ENCODE assay signal across 9 cellular contexts in genomic region chr2:203758841-203759691, GRCh38. TPM values are rescaled to one million over a fixed set of nuclear protein-coding genes. Genes with fewer than 3 reads are reported as not detected.
DNase-seq lines count a peak whose midpoint lies in the region; ATAC-seq and TF ChIP-seq lines count a peak whose summit lies in the region.
"Had no signal": no experiment of that assay in that cellular context is flagged by ENCODE, and none has a peak within 500 bp of the region (broad histone marks: within the 10 kb centered on the region; RNA-seq: fewer than 3 reads in every experiment).

No MANE protein-coding gene starts in this region.

- peak; percentile 5 for DNase-seq in NCI-H510A (lab: John Stamatoyannopoulos, UW)
- DNase-seq in NCI-H510A treated with DMSO at 0.1 percent for 48 hours (lab: John Stamatoyannopoulos, UW): no peak
- peak; percentile 55 to 86 for DNase-seq in PC-9
- peak; percentile 30 for DNase-seq in fibroblast of gingiva (ENCODE audit: low read depth)
- DNase-seq in skeletal muscle cell (ENCODE audit: low read depth): peak; percentile 47
- DNase-seq in epidermal melanocyte (ENCODE audit: insufficient read length, low spot score): no peak
- no peak for DNase-seq in activated CD4-positive, alpha-beta T cell treated with anti-CD3 and anti-CD28 coated beads for 48 hours
- DNase-seq: NCI-H446 treated with DMSO at 0.1 percent for 48 hours had no signal

- H3K4me3 ChIP-seq in PC-9: peak overlapping the region; percentile 12; the same call in 1 of the 2 replicates
- H3K4me3 ChIP-seq in skeletal muscle cell (ENCODE audit: low read depth, low read length): no peak overlapping the region

- CTCF ChIA-PET in PC-9 (lab: Charles Lee): interaction anchor here (0.5 kb wide), 1 partner anchor 104 kb away, joined by 7 read pairs; no protein-coding TSS in a partner anchor

- no peaks in the 10 kb centered on the region for H3K79me2 ChIP-seq in PC-9 (ENCODE audit: low read depth)

- no peak for ATAC-seq in HG03457 (IDR thresholded peaks at IDR 0.05; ENCODE audit: unreplicated experiment)

- no peaks in the 10 kb centered on the region; the same call in none of the 2 replicates for H3K9me3 ChIP-seq in PC-9 (ENCODE audit: insufficient read depth, low read depth)

- intact Hi-C loops in PC-9 (cut with micrococcal nuclease; ENCODE audit: unreplicated experiment): loop anchor here (1.0 to 2.0 kb wide), 3 partner anchors 52 to 180 kb away; no protein-coding TSS in a partner anchor

- no peaks in the 10 kb centered on the region for H3K9me2 ChIP-seq in PC-9 (ENCODE audit: insufficient read depth)

- no peaks in the 10 kb centered on the region for H3K36me3 ChIP-seq in PC-9 (ENCODE audit: low read depth)

- H4K20me1 ChIP-seq in PC-9 (ENCODE audit: insufficient read depth): no peaks in the 10 kb centered on the region

- no peaks in the 10 kb centered on the region for H3K27me3 ChIP-seq in PC-9 (ENCODE audit: insufficient read depth, low read depth)

- H3K27ac ChIP-seq in PC-9: peak overlapping the region; percentile 93

- H2AFZ ChIP-seq in PC-9: no peak overlapping the region

- BruUV-seq in PC-9 (replicated peaks; lab: Mats Ljungman, UMichigan): TSS peak; percentile 23

- POLR2A ChIA-PET in PC-9 (lab: Charles Lee; ENCODE audit: unreplicated experiment): interaction anchor here (0.6 kb wide), 1 partner anchor 53 kb away, joined by 4 read pairs; no protein-coding TSS in a partner anchor

- peaks cover 40% of the 10 kb centered on the region for H3K4me1 ChIP-seq in PC-9 (replicated peaks; ENCODE audit: insufficient read depth)

- H3F3A ChIP-seq in PC-9 (ENCODE audit: insufficient read depth, low read depth): peaks cover 28% of the 10 kb centered on the region

- peak overlapping the region; percentile 78 for H3K4me2 ChIP-seq in PC-9

- TF ChIP-seq CTCF in PC-9 (conservative IDR thresholded peaks at IDR 0.05): no peak

RNA-seq across cellular contexts. Expression of gene CD28, which starts 52.6 kb away (rescaled TPM):
- not detected in 2 replicates for total RNA-seq in PC-9 (2021)

Comparison
In these comparisons a context has a peak if more than half of its experiments do, and no peak if none do; other contexts are left out.
1. DNase-seq: peak in NCI-H510A (single experiment), PC-9 (2 of 2), fibroblast of gingiva (single experiment) and skeletal muscle cell (single experiment); none in NCI-H510A treated with DMSO at 0.1 percent for 48 hours (single experiment), epidermal melanocyte (single experiment) and activated CD4-positive, alpha-beta T cell treated with anti-CD3 and anti-CD28 coated beads for 48 hours (single experiment).